26 cellular contexts compared by ENCODE assay signal in genomic region chr7:144936314-144936713, GRCh38.
"Had no signal": no experiment of that assay in that cellular context is flagged by ENCODE, and none has a peak within 500 bp of the region (broad histone marks: within the 10 kb centered on the region; RNA-seq: fewer than 3 reads in every experiment).

No MANE protein-coding gene starts in this region.

- H3K36me3 ChIP-seq: brain microvascular endothelial cell, gastrocnemius medialis, neutrophil, thyroid gland had no signal

- H3K9me3 ChIP-seq: gastrocnemius medialis, neutrophil, thyroid gland had no signal

- H3K4me3 ChIP-seq: coronary artery, dorsolateral prefrontal cortex, gastrocnemius medialis, skin epidermis, thyroid gland had no signal

- H3K27me3 ChIP-seq: brain microvascular endothelial cell, dorsolateral prefrontal cortex, gastrocnemius medialis, neutrophil, thyroid gland had no signal

- DNase-seq: activated CD4-positive, alpha-beta memory T cell treated with anti-CD3 and anti-CD28 coated beads, Interleukin-2, amount 10 ng/mL, durations not matched to agents 7 days and 5 days; activated CD4-positive, alpha-beta T cell treated with anti-CD3 and anti-CD28 coated beads, Interleukin-2, amount 10 ng/mL, durations not matched to agents 24 days and 14 days; activated CD4-positive, CD25-positive, alpha-beta regulatory T cell treated with anti-CD3 and anti-CD28 coated beads, Interleukin-2, amount 50 U/mL, for 72 hours; activated gamma-delta T cell treated with Interleukin-2 at 50 U/mL for 16 hours; activated naive CD4-positive, alpha-beta T cell treated with anti-CD3 and anti-CD28 coated beads, Interleukin-2, amount 50 U/mL, for 16 hours; activated T-cell treated with anti-CD3 and anti-CD28 coated beads, Interleukin-2, amount 50 U/mL, for 4 hours; amniotic stem cell; brain microvascular endothelial cell; dorsolateral prefrontal cortex; effector memory CD4-positive, alpha-beta T cell; erythroblast; gastrocnemius medialis; glutamatergic neuron; islet precursor cell; left cardiac atrium; naive B cell; nephron progenitor cell; stimulated activated CD4-positive, alpha-beta T cell treated with anti-CD3 and anti-CD28 coated beads, Interleukin-12 subunit alpha, Interleukin-12 subunit beta, amount 100 ng/mL, for 4 hours; stimulated activated CD4-positive, alpha-beta T cell treated with anti-CD3 and anti-CD28 coated beads, Interleukin-4, amount 100 ng/mL, for 1 hour; stimulated activated naive CD8-positive, alpha-beta T cell treated with anti-CD3 and anti-CD28 coated beads, Interleukin-15, Interleukin-2, amounts not matched to agents 100 U/mL and 50 U/mL, for 24 hours; thyroid gland had no signal

- H3K27ac ChIP-seq: brain microvascular endothelial cell, coronary artery, dorsolateral prefrontal cortex, gastrocnemius medialis, neutrophil, skin epidermis, thyroid gland had no signal

- H3K4me1 ChIP-seq: gastrocnemius medialis, thyroid gland had no signal

- ATAC-seq: activated T-cell treated with anti-CD3 and anti-CD28 coated beads, Interleukin-2, amount 50 U/mL, for 4 hours; activated T-helper 17 cell treated with anti-CD3 and anti-CD28 coated beads, Interleukin-2, amount 50 U/mL, for 72 hours; gastrocnemius medialis; left cardiac atrium; sciatic nerve; stimulated activated naive CD8-positive, alpha-beta T cell treated with anti-CD3 and anti-CD28 coated beads, Interleukin-15, Interleukin-2, amounts not matched to agents 100 U/mL and 50 U/mL, for 24 hours had no signal
